ENCODE assay signal across 24 cellular contexts in the genomic region with DNA sequence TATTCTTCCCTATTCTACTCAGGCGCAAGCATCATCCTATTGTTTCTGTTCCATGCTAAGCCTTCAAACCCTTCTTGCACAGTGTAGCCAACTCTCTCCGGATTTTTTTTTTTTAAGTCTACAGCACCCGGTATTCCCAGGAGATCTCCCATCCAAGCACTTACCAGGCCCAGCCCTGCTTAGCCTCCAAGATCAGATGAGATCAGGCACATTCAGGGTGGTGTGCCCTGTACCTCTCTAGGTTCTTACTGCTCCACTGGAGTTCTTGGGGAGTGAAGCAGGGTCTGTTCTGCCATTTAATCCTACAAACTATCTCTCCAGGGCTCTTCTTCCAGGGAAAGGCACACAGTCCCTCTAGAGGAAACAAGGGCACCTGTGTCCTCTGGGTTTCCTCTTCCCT.
"Had no signal": no experiment of that assay in that cellular context is flagged by ENCODE, and none has a peak within 500 bp of the region (broad histone marks: within the 10 kb centered on the region; RNA-seq: fewer than 3 reads in every experiment).

No MANE protein-coding gene starts in this region.

- H3K27ac ChIP-seq: left lung, ovary, thyroid gland, uterus had no signal

- H3K4me1 ChIP-seq: left lung, thyroid gland had no signal

- H3K9me3 ChIP-seq: left lung, ovary, thyroid gland, uterus had no signal

- ATAC-seq: activated naive CD4-positive, alpha-beta T cell treated with anti-CD3 and anti-CD28 coated beads, Interleukin-2, amount 50 U/mL, for 72 hours; left lung; natural killer cell; right cardiac atrium; stimulated activated naive CD8-positive, alpha-beta T cell treated with anti-CD3 and anti-CD28 coated beads, Interleukin-15, Interleukin-2, amounts not matched to agents 100 U/mL and 50 U/mL, for 24 hours; WTC11 had no signal

- H3K9me3 Mint-ChIP-seq: activated naive CD4-positive, alpha-beta T cell treated with anti-CD3 and anti-CD28 coated beads, Interleukin-2, amount 50 U/mL, for 72 hours; brain; dendritic cell treated with granulocyte-macrophage colony-stimulating factor and Interleukin-4, amounts not matched to agents 40 ng/mL and 50 ng/mL, for 4 days; immature natural killer cell; natural killer cell; WTC11 had no signal

- H3K4me1 Mint-ChIP-seq: immature natural killer cell, natural killer cell had no signal

- H3K4me3 ChIP-seq: left lung, lung, ovary, thyroid gland, uterus had no signal

- H3K36me3 ChIP-seq: left lung, ovary, thyroid gland, uterus had no signal

- H3K36me3 Mint-ChIP-seq: activated naive CD4-positive, alpha-beta T cell treated with anti-CD3 and anti-CD28 coated beads, Interleukin-2, amount 50 U/mL, for 72 hours; brain; immature natural killer cell; natural killer cell; WTC11 had no signal

- H3K27me3 Mint-ChIP-seq: dendritic cell treated with granulocyte-macrophage colony-stimulating factor and Interleukin-4, amounts not matched to agents 40 ng/mL and 50 ng/mL, for 4 days had no signal

- DNase-seq: activated gamma-delta T cell treated with Interleukin-2 at 50 U/mL for 16 hours; activated T-cell treated with anti-CD3 and anti-CD28 coated beads, Interleukin-2, amount 50 U/mL, for 1 hour; aorta; effector CD4-positive, alpha-beta T cell; erythroblast; foreskin fibroblast; immature natural killer cell; kidney glomerular epithelial cell; left lung; midbrain; natural killer cell; ovary; right cardiac atrium; stimulated activated CD4-positive, alpha-beta T cell treated with anti-CD3 and anti-CD28 coated beads, Interleukin-12 subunit alpha, Interleukin-12 subunit beta, amount 100 ng/mL, for 4 hours; stimulated activated CD4-positive, alpha-beta T cell treated with anti-CD3 and anti-CD28 coated beads, Interleukin-4, amount 100 ng/mL, for 4 hours; stimulated activated naive CD8-positive, alpha-beta T cell treated with anti-CD3 and anti-CD28 coated beads, Interleukin-15, Interleukin-2, amounts not matched to agents 100 U/mL and 50 U/mL, for 24 hours; T-helper 9 cell; thyroid gland; uterus had no signal

- H3K4me3 Mint-ChIP-seq: brain; dendritic cell treated with granulocyte-macrophage colony-stimulating factor and Interleukin-4, amounts not matched to agents 40 ng/mL and 50 ng/mL, for 4 days; immature natural killer cell; natural killer cell; WTC11 had no signal

- H3K27ac Mint-ChIP-seq: activated naive CD4-positive, alpha-beta T cell treated with anti-CD3 and anti-CD28 coated beads, Interleukin-2, amount 50 U/mL, for 72 hours; brain; dendritic cell treated with granulocyte-macrophage colony-stimulating factor and Interleukin-4, amounts not matched to agents 40 ng/mL and 50 ng/mL, for 4 days; immature natural killer cell; natural killer cell; WTC11 had no signal

- H3K27me3 ChIP-seq: left lung, ovary, thyroid gland, uterus had no signal
